In the genomic region with DNA sequence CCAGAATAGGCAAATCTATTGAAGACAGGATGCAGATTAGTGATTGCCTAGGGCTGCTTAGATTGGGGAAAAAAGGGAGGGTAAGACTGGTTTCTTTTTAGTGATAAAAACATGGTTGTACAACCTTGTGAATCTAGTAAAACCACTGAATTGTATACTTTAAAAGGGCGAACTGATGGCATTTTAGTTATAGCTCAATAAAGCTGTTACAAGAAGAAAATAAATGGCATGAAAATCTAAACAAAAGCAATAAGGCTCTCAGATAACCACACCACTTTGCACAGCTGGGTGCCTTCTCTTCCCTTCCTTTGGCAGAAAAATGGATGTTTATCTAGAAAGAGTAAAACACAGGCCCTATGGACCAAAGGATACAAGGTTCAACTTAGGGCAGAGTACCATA, we compare ENCODE assay signal across 29 cellular contexts.
"Had no signal": no experiment of that assay in that cellular context is flagged by ENCODE, and none has a peak within 500 bp of the region (broad histone marks: within the 10 kb centered on the region; RNA-seq: fewer than 3 reads in every experiment).

No MANE protein-coding gene starts in this region.

- H3K27me3 Mint-ChIP-seq: stimulated activated memory B cell treated with anti-CD40 and anti-IgM and Interleukin-4, amounts not matched to agents 10 μg/mL and 1 μg/mL and 100 μg/mL, for 72 hours; stimulated activated naive B cell treated with anti-CD40 and anti-IgM and Interleukin-4, amounts not matched to agents 10 μg/mL and 1 μg/mL and 100 μg/mL, for 72 hours; stimulated activated naive CD8-positive, alpha-beta T cell treated with anti-CD3 and anti-CD28 coated beads, Interleukin-15, amount 100 ng/mL, for 72 hours; stimulated activated naive CD8-positive, alpha-beta T cell treated with anti-CD3 and anti-CD28 coated beads, Interleukin-15, Interleukin-2, amounts not matched to agents 100 ng/mL and 50 ng/mL, for 24 hours; type B pancreatic cell had no signal

- H3K9me3 Mint-ChIP-seq: stimulated activated naive CD8-positive, alpha-beta T cell treated with anti-CD3 and anti-CD28 coated beads, Interleukin-15, amount 100 ng/mL, for 72 hours; type B pancreatic cell had no signal

- H3K4me3 ChIP-seq: stomach, suprapubic skin, testis, thoracic aorta, thyroid gland, tibial artery, tibial nerve, transverse colon, upper lobe of left lung, upper lobe of right lung, uterus, vagina had no signal

- FAIRE-seq: urothelium cell line had no signal

- H3K27ac ChIP-seq: stomach, suprapubic skin, testis, thoracic aorta, thyroid gland, tibial artery, tibial nerve, transverse colon, upper lobe of left lung, upper lobe of right lung, uterus, vagina had no signal

- ATAC-seq: stimulated activated effector memory CD8-positive, alpha-beta T cell treated with anti-CD3 and anti-CD28 coated beads, Interleukin-12 subunit alpha, Interleukin-12 subunit beta, amount 100 ng/mL, for 72 hours; stimulated activated memory B cell treated with anti-CD40 and anti-IgM and Interleukin-4, amounts not matched to agents 10 μg/mL and 1 μg/mL and 100 μg/mL, for 72 hours; stimulated activated naive B cell treated with anti-CD40 and anti-IgM and Interleukin-4, amounts not matched to agents 10 μg/mL and 1 μg/mL and 100 μg/mL, for 72 hours; stimulated activated naive CD8-positive, alpha-beta T cell treated with anti-CD3 and anti-CD28 coated beads, Interleukin-15, amount 100 ng/mL, for 72 hours; stimulated activated naive CD8-positive, alpha-beta T cell treated with anti-CD3 and anti-CD28 coated beads, Interleukin-15, Interleukin-2, amounts not matched to agents 100 U/mL and 50 U/mL, for 24 hours; upper lobe of right lung had no signal

- H3K4me3 Mint-ChIP-seq: stimulated activated effector memory CD8-positive, alpha-beta T cell treated with anti-CD3 and anti-CD28 coated beads, Interleukin-12 subunit alpha, Interleukin-12 subunit beta, amount 100 ng/mL, for 72 hours; stimulated activated memory B cell treated with anti-CD40 and anti-IgM and Interleukin-4, amounts not matched to agents 10 μg/mL and 1 μg/mL and 100 μg/mL, for 72 hours; stimulated activated naive B cell treated with anti-CD40 and anti-IgM and Interleukin-4, amounts not matched to agents 10 μg/mL and 1 μg/mL and 100 μg/mL, for 72 hours; stimulated activated naive CD8-positive, alpha-beta T cell treated with anti-CD3 and anti-CD28 coated beads, Interleukin-15, amount 100 ng/mL, for 72 hours; stimulated activated naive CD8-positive, alpha-beta T cell treated with anti-CD3 and anti-CD28 coated beads, Interleukin-15, Interleukin-2, amounts not matched to agents 100 ng/mL and 50 ng/mL, for 24 hours; type B pancreatic cell had no signal

- DNase-seq: stimulated activated CD4-positive, alpha-beta T cell treated with anti-CD3 and anti-CD28 coated beads, Interleukin-2, amount 100 ng/mL, for 48 hours; stimulated activated CD4-positive, alpha-beta T cell treated with anti-CD3 and anti-CD28 coated beads, Interleukin-4, amount 100 ng/mL, for 1 hour; stimulated activated CD4-positive, alpha-beta T cell treated with anti-CD3 and anti-CD28 coated beads, Interleukin-4, amount 100 ng/mL, for 24 hours; stimulated activated CD4-positive, alpha-beta T cell treated with anti-CD3 and anti-CD28 coated beads, Interleukin-4, amount 100 ng/mL, for 4 hours; stimulated activated CD8-positive, alpha-beta memory T cell treated with anti-CD3 and anti-CD28 coated beads, Interleukin-4, amount 100 ng/mL, for 48 hours; stimulated activated naive B cell treated with anti-CD40 and anti-IgM and Interleukin-4, amounts not matched to agents 10 μg/mL and 1 μg/mL and 100 μg/mL, for 72 hours; stimulated activated naive CD4-positive, alpha-beta T cell; stimulated activated naive CD4-positive, alpha-beta T cell treated with Interleukin-2 at 50 U/mL for 16 hours; stimulated activated naive CD8-positive, alpha-beta T cell treated with anti-CD3 and anti-CD28 coated beads, Interleukin-15, amount 100 ng/mL, for 72 hours; stimulated activated naive CD8-positive, alpha-beta T cell treated with anti-CD3 and anti-CD28 coated beads, Interleukin-15, Interleukin-2, amounts not matched to agents 100 U/mL and 50 U/mL, for 24 hours; stomach; substantia nigra; testis; thyroid gland; tibial artery; transverse colon; trophoblast cell; upper lobe of left lung; upper lobe of right lung; uterus had no signal

- H3K4me1 Mint-ChIP-seq: stimulated activated effector memory CD8-positive, alpha-beta T cell treated with anti-CD3 and anti-CD28 coated beads, Interleukin-12 subunit alpha, Interleukin-12 subunit beta, amount 100 ng/mL, for 72 hours; stimulated activated memory B cell treated with anti-CD40 and anti-IgM and Interleukin-4, amounts not matched to agents 10 μg/mL and 1 μg/mL and 100 μg/mL, for 72 hours; stimulated activated naive B cell treated with anti-CD40 and anti-IgM and Interleukin-4, amounts not matched to agents 10 μg/mL and 1 μg/mL and 100 μg/mL, for 72 hours; stimulated activated naive CD8-positive, alpha-beta T cell treated with anti-CD3 and anti-CD28 coated beads, Interleukin-15, amount 100 ng/mL, for 72 hours had no signal

- H3K27me3 ChIP-seq: stomach, suprapubic skin, testis, thyroid gland, tibial artery, tibial nerve, transverse colon, upper lobe of left lung, upper lobe of right lung, uterus, vagina had no signal

- H3K36me3 Mint-ChIP-seq: stimulated activated effector memory CD8-positive, alpha-beta T cell treated with anti-CD3 and anti-CD28 coated beads, Interleukin-12 subunit alpha, Interleukin-12 subunit beta, amount 100 ng/mL, for 72 hours; stimulated activated memory B cell treated with anti-CD40 and anti-IgM and Interleukin-4, amounts not matched to agents 10 μg/mL and 1 μg/mL and 100 μg/mL, for 72 hours; stimulated activated naive B cell treated with anti-CD40 and anti-IgM and Interleukin-4, amounts not matched to agents 10 μg/mL and 1 μg/mL and 100 μg/mL, for 72 hours; type B pancreatic cell had no signal

- H3K9me3 ChIP-seq: suprapubic skin, testis, thoracic aorta, thyroid gland, tibial artery, transverse colon, upper lobe of left lung, upper lobe of right lung, uterus, vagina had no signal

- H3K36me3 ChIP-seq: stomach, suprapubic skin, thoracic aorta, thyroid gland, tibial artery, tibial nerve, transverse colon, upper lobe of left lung, upper lobe of right lung, uterus, vagina had no signal

- H3K4me1 ChIP-seq: stomach, suprapubic skin, testis, thyroid gland, tibial artery, tibial nerve, transverse colon, upper lobe of left lung, upper lobe of right lung, uterus, vagina had no signal

- H3K27ac Mint-ChIP-seq: stimulated activated effector memory CD8-positive, alpha-beta T cell treated with anti-CD3 and anti-CD28 coated beads, Interleukin-12 subunit alpha, Interleukin-12 subunit beta, amount 100 ng/mL, for 72 hours; stimulated activated memory B cell treated with anti-CD40 and anti-IgM and Interleukin-4, amounts not matched to agents 10 μg/mL and 1 μg/mL and 100 μg/mL, for 72 hours; stimulated activated naive B cell treated with anti-CD40 and anti-IgM and Interleukin-4, amounts not matched to agents 10 μg/mL and 1 μg/mL and 100 μg/mL, for 72 hours; stimulated activated naive CD8-positive, alpha-beta T cell treated with anti-CD3 and anti-CD28 coated beads, Interleukin-15, Interleukin-2, amounts not matched to agents 100 ng/mL and 50 ng/mL, for 24 hours; type B pancreatic cell had no signal
